Comparison of ENCODE assay signal across 16 cellular contexts in the genomic region with DNA sequence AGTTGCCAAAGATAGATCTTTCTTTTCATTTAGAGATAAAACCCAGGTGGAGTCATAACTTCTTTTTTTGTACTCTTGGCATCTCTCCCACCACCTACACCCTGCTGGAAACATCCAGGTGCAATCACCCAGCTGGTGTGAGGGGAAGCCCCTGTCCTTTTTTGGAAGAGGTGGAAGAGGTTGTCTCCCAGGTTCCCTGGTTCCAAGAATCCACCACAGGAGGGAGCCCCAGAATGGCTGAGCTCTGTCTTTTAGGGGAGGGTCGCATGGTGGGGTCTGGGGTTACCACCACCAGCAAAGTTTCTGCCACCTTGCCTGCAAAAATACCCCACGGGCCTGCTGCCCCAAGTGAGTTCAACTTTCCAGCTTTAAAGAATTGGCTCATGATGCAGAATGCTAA. TPM values are rescaled to one million over a fixed set of nuclear protein-coding genes. Genes with fewer than 3 reads are reported as not detected.
DNase-seq lines count a peak whose midpoint lies in the region; ATAC-seq and TF ChIP-seq lines count a peak whose summit lies in the region.
"Had no signal": no experiment of that assay in that cellular context is flagged by ENCODE, and none has a peak within 500 bp of the region (broad histone marks: within the 10 kb centered on the region; RNA-seq: fewer than 3 reads in every experiment).

No MANE protein-coding gene starts in this region.

- H3K4me3 ChIP-seq in Caco-2 (ENCODE audit: low read depth, low read length) (no peak overlapping the region), LNCaP clone FGC (ENCODE audit: low read depth, low read length) (no peak overlapping the region), cardiac fibroblast (replicated peaks in 1 of 2; ENCODE audit: low read depth in 2 of 2, low read length in 2 of 2) (no peak overlapping the region), mesendoderm (ENCODE audit: low read length) (no peak overlapping the region)
- H3K4me3 ChIP-seq: spleen had no signal

- no peaks in the 10 kb centered on the region for H3K9me3 Mint-ChIP-seq in Caco-2 (ENCODE audit: unreplicated experiment)
- H3K9me3 Mint-ChIP-seq: natural killer cell treated with Interleukin-12 subunit alpha and Interleukin-12 subunit beta and Interleukin-15 and Interleukin-18, amount 100 ng/mL, for 72 hours had no signal

- no peak overlapping the region for H3K4ac ChIP-seq in mesendoderm (ENCODE audit: low read depth, low read length)

- no peaks in the 10 kb centered on the region for H3K9me3 ChIP-seq in Caco-2
- H3K9me3 ChIP-seq: spleen had no signal

- H3K79me1 ChIP-seq in mesendoderm (ENCODE audit: low read length), result no peaks in the 10 kb centered on the region

- H3K27me3 Mint-ChIP-seq in Caco-2 (ENCODE audit: insufficient read depth, unreplicated experiment), result peaks cover 6% of the 10 kb centered on the region

- peaks cover 11% of the 10 kb centered on the region for H3K4me1 Mint-ChIP-seq in Caco-2 (ENCODE audit: low read depth, unreplicated experiment)

- ATAC-seq in GM18873 (IDR thresholded peaks at IDR 0.05; ENCODE audit: low FRiP score, unreplicated experiment) (no peak), GM18870 (IDR thresholded peaks at IDR 0.05; ENCODE audit: unreplicated experiment) (no peak), GM21423 (IDR thresholded peaks at IDR 0.05; ENCODE audit: unreplicated experiment) (no peak), GM19467 (IDR thresholded peaks at IDR 0.05; ENCODE audit: unreplicated experiment) (no peak)
- ATAC-seq: activated T-cell treated with anti-CD3 and anti-CD28 coated beads, Interleukin-2, amount 50 U/mL, for 72 hours; natural killer cell treated with Interleukin-12 subunit alpha and Interleukin-12 subunit beta and Interleukin-15 and Interleukin-18, amount 100 ng/mL, for 72 hours had no signal

- no peak overlapping the region for H3K9ac ChIP-seq in mesendoderm (ENCODE audit: low read length)

- H3K27me3 ChIP-seq in Caco-2 (replicated peaks; ENCODE audit: control insufficient read depth, insufficient read depth, low read length), result no peaks in the 10 kb centered on the region
- no peaks in the 10 kb centered on the region for H3K27me3 ChIP-seq in mesendoderm (ENCODE audit: insufficient read depth, low read length, poor library complexity)

- DNase-seq in Caco-2, result peak in 1 of 2 experiments; percentile 40
- DNase-seq in LNCaP clone FGC (ENCODE audit: low read depth), result no peak
- no peak for DNase-seq in cardiac fibroblast (ENCODE audit: low read depth in 2 of 2)
- DNase-seq in mesendoderm, result peak; percentile 54
- DNase-seq: activated CD4-positive, alpha-beta T cell treated with anti-CD3 and anti-CD28 coated beads for 1 hour; activated T-cell treated with anti-CD3 and anti-CD28 coated beads, Interleukin-2, amount 50 U/mL, for 72 hours; IMR-90; NCI-H446 treated with DMSO at 0.1 percent for 48 hours; spleen had no signal

- H2BK15ac ChIP-seq in mesendoderm (replicated peaks; ENCODE audit: low read depth), result no peak overlapping the region

- TF ChIP-seq CTCF in Caco-2 (IDR thresholded peaks at IDR 0.05; ENCODE audit: insufficient read depth in 1 of 2, low read depth in 1 of 2, low read length in 1 of 2, severe bottlenecking in 1 of 2, unreplicated experiment in 1 of 2), result peak; percentile 48 to 58
- TF ChIP-seq CTCF in LNCaP clone FGC (IDR thresholded peaks at IDR 0.05; ENCODE audit: control insufficient read depth, extremely low read depth, insufficient read depth), result peak; percentile 38
- peak; percentile 26 for TF ChIP-seq CTCF in cardiac fibroblast (IDR thresholded peaks at IDR 0.05; ENCODE audit: low read depth, low read length)

- CTCF ChIA-PET in Caco-2 (lab: Charles Lee), result interaction anchor here (0.6 to 1.0 kb wide), 5 partner anchors 43 to 429 kb away, joined by 3 to 10 read pairs (median 3); no protein-coding TSS in a partner anchor

- H3K4me3 Mint-ChIP-seq in Caco-2 (ENCODE audit: unreplicated experiment), result no peak overlapping the region
- H3K4me3 Mint-ChIP-seq: activated T-cell treated with anti-CD3 and anti-CD28 coated beads, Interleukin-2, amount 50 U/mL, for 72 hours; natural killer cell treated with Interleukin-12 subunit alpha and Interleukin-12 subunit beta and Interleukin-15 and Interleukin-18, amount 100 ng/mL, for 72 hours had no signal

- intact Hi-C loops in Caco-2 (cut with micrococcal nuclease; ENCODE audit: unreplicated experiment), result loop anchor here (1.0 to 10.0 kb wide), 3 partner anchors 153 to 432 kb away; no protein-coding TSS in a partner anchor

- WGBS in mesendoderm (ENCODE audit: extremely low coverage, insufficient coverage, low lambda C conversion rate), result no CpG with 5 or more reads among the region's 2 CpGs

- 0 out of 2 replicates have a peak, but pooled peaks cover 4% of the 10 kb centered on the region for H3K4me1 ChIP-seq in Caco-2
- H3K4me1 ChIP-seq in mesendoderm (ENCODE audit: control insufficient read depth, low read depth, low read length), result no peaks in the 10 kb centered on the region
- H3K4me1 ChIP-seq: spleen had no signal

- H3K36me3 ChIP-seq in Caco-2 (ENCODE audit: control insufficient read depth, insufficient read depth, low read length) (no peaks in the 10 kb centered on the region), mesendoderm (ENCODE audit: control insufficient read depth, insufficient read depth, low read length) (no peaks in the 10 kb centered on the region)
- H3K36me3 ChIP-seq: spleen had no signal

- POLR2A ChIA-PET in Caco-2 (lab: Charles Lee), result no interaction called here

- H3K27ac ChIP-seq in mesendoderm (ENCODE audit: low read depth, low read length), result no peak overlapping the region
- H3K27ac ChIP-seq: C4-2B, SK-N-MC, spleen had no signal

- H3K56ac ChIP-seq in mesendoderm (ENCODE audit: low read length), result no peak overlapping the region

- BruUV-seq in Caco-2 (replicated peaks; lab: Mats Ljungman, UMichigan), result no TSS peak

- no peak overlapping the region for H4K8ac ChIP-seq in mesendoderm (ENCODE audit: low read depth, low read length)

- no peak overlapping the region for H2AK5ac ChIP-seq in mesendoderm (ENCODE audit: low read length)

- H3K4me2 ChIP-seq in mesendoderm (ENCODE audit: low read length), result no peak overlapping the region

- no peaks in the 10 kb centered on the region for H3K36me3 Mint-ChIP-seq in Caco-2 (ENCODE audit: insufficient read depth, unreplicated experiment)
- H3K36me3 Mint-ChIP-seq: natural killer cell treated with Interleukin-12 subunit alpha and Interleukin-12 subunit beta and Interleukin-15 and Interleukin-18, amount 100 ng/mL, for 72 hours had no signal

- no peak overlapping the region for H3K27ac Mint-ChIP-seq in Caco-2 (ENCODE audit: unreplicated experiment)
- H3K27ac Mint-ChIP-seq: activated T-cell treated with anti-CD3 and anti-CD28 coated beads, Interleukin-2, amount 50 U/mL, for 72 hours; natural killer cell treated with Interleukin-12 subunit alpha and Interleukin-12 subunit beta and Interleukin-15 and Interleukin-18, amount 100 ng/mL, for 72 hours had no signal

- H2BK5ac ChIP-seq in mesendoderm (ENCODE audit: low read length), result no peak overlapping the region

- no peak overlapping the region for H2BK120ac ChIP-seq in mesendoderm (ENCODE audit: low read depth, low read length)

- H4K5ac ChIP-seq in mesendoderm (ENCODE audit: low read length), result no peak overlapping the region

- H3K79me2 ChIP-seq in mesendoderm (ENCODE audit: control insufficient read depth, insufficient read depth, low read length), result no peaks in the 10 kb centered on the region

- H3K23ac ChIP-seq in mesendoderm (ENCODE audit: low read length), result no peak overlapping the region

- H3K18ac ChIP-seq in mesendoderm (ENCODE audit: low read length), result no peak overlapping the region

RNA-seq across cellular contexts. Expression of a gene that starts 10.8 kb away (rescaled TPM):
- total RNA-seq in Caco-2 (2022), result 2.8 and 4.5 TPM in 2 replicates
- 0.83 TPM for polyA plus RNA-seq in mesendoderm (2013, experiment 1 of 2)
- polyA plus RNA-seq in mesendoderm (2013, experiment 2 of 2), result 0.70 TPM
- total RNA-seq: activated T-cell treated with anti-CD3 and anti-CD28 coated beads, Interleukin-2, amount 50 U/mL, for 72 hours; IMR-90; natural killer cell treated with Interleukin-12 subunit alpha and Interleukin-12 subunit beta and Interleukin-15 and Interleukin-18, amount 100 ng/mL, for 72 hours had no signal
- polyA plus RNA-seq: IMR-90 had no signal
